In the genomic region with DNA sequence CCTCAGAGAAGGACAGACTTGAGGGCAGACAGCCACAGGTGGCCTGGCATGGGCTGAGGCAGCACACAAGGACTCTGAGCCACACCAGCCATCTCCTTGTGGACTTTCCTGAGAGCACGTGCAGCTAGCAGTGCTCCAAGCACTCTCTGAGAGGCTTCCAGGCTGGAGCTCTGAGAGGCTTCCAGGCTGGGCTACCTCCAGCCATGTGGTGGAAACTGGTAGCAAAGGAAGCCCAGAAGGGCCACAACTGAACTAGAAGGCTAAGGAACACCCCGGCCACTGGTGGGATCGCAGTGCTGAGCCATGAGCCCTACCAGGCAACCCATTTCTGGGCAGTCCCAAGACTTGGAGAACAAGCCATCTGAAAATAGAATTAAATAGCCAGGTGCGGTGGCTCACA, we compare ENCODE assay signal across 17 cellular contexts. TPM values are rescaled to one million over a fixed set of nuclear protein-coding genes. Genes with fewer than 3 reads are reported as not detected.
DNase-seq lines count a peak whose midpoint lies in the region; TF ChIP-seq lines count a peak whose summit lies in the region.
"Had no signal": no experiment of that assay in that cellular context is flagged by ENCODE, and none has a peak within 500 bp of the region (broad histone marks: within the 10 kb centered on the region; RNA-seq: fewer than 3 reads in every experiment).

No MANE protein-coding gene starts in this region.

- H3K4me1 ChIP-seq in HEK293 (ENCODE audit: control insufficient read depth, insufficient read depth, low read length) (peaks cover 7% of the 10 kb centered on the region), mucosa of rectum (ENCODE audit: control insufficient read depth in 2 of 2, insufficient read depth in 2 of 2, low read length in 2 of 2) (peaks cover 38 to 55% of the 10 kb centered on the region in 2 donors), transverse colon (peaks cover 27 to 64% (median 58%) of the 10 kb centered on the region in 4 donors)

- no peaks in the 10 kb centered on the region for H3K27me3 ChIP-seq in mucosa of rectum (ENCODE audit: control insufficient read depth in 2 of 2, insufficient read depth in 2 of 2, low read length in 2 of 2)
- no peaks in the 10 kb centered on the region for H3K27me3 ChIP-seq in transverse colon
- no peaks in the 10 kb centered on the region for H3K27me3 ChIP-seq in MG63

- no peaks in the 10 kb centered on the region for H3K9me3 ChIP-seq in HEK293 (ENCODE audit: control insufficient read depth, insufficient read depth, low read depth, low read length)
- no peaks in the 10 kb centered on the region for H3K9me3 ChIP-seq in mucosa of rectum (ENCODE audit: control insufficient read depth in 2 of 2, low read length in 2 of 2)
- H3K9me3 ChIP-seq in transverse colon: no peaks in the 10 kb centered on the region
- no peaks in the 10 kb centered on the region for H3K9me3 ChIP-seq in MG63

- peaks cover 46% of the 10 kb centered on the region for H3K36me3 Mint-ChIP-seq in dendritic cell treated with granulocyte-macrophage colony-stimulating factor and Interleukin-4, amounts not matched to agents 40 ng/mL and 50 ng/mL, for 4 days (ENCODE audit: low read depth)

- peak overlapping the region; percentile 6 for H3K27ac Mint-ChIP-seq in dendritic cell treated with granulocyte-macrophage colony-stimulating factor and Interleukin-4, amounts not matched to agents 40 ng/mL and 50 ng/mL, for 4 days

- TF ChIP-seq CTCF in HEK293 (tag by site-specific recombination; IDR thresholded peaks at IDR 0.05) (no peak), transverse colon (IDR thresholded peaks at IDR 0.05) (no peak)

- DNase-seq in transverse colon (no peak), globus pallidus (ENCODE audit: low spot score) (no peak), MG63 (no peak), putamen (ENCODE audit: low spot score) (no peak)
- DNase-seq in activated CD4-positive, CD25-positive, alpha-beta regulatory T cell treated with anti-CD3 and anti-CD28 coated beads, Interleukin-2, amount 50 U/mL, for 72 hours: no peak
- DNase-seq: ACHN, DND-41, KG1, NCI-H1436, NCI-H1930, NCI-H226, PC-9 had no signal

- intact Hi-C loops in dendritic cell treated with granulocyte-macrophage colony-stimulating factor and Interleukin-4, amounts not matched to agents 40 ng/mL and 50 ng/mL, for 4 days (cut with micrococcal nuclease): loop anchor here (2.0 kb wide), 1 partner anchor 41 kb away; no protein-coding TSS in a partner anchor
- intact Hi-C loops in transverse colon (cut with DNase I; ENCODE audit: low total_unique reads): no loop called here

- no peak for TF ChIP-seq EP300 in transverse colon (IDR thresholded peaks at IDR 0.05; ENCODE audit: low read depth)

- peaks cover 81% of the 10 kb centered on the region for H3K4me1 Mint-ChIP-seq in dendritic cell treated with granulocyte-macrophage colony-stimulating factor and Interleukin-4, amounts not matched to agents 40 ng/mL and 50 ng/mL, for 4 days (ENCODE audit: low read depth)

- no peak overlapping the region for H3K4me3 Mint-ChIP-seq in dendritic cell treated with granulocyte-macrophage colony-stimulating factor and Interleukin-4, amounts not matched to agents 40 ng/mL and 50 ng/mL, for 4 days

- 87% methylated on average over 4 of the region's 4 CpGs; no CpG with 5 or more reads in 1 of the 2 donors for WGBS in transverse colon (ENCODE audit: low coverage in 1 of 2), 2 donors

- H3K9me3 Mint-ChIP-seq in dendritic cell treated with granulocyte-macrophage colony-stimulating factor and Interleukin-4, amounts not matched to agents 40 ng/mL and 50 ng/mL, for 4 days: no peaks in the 10 kb centered on the region

- peak overlapping the region in 1 of 2 donors; percentile 9 for H3K9ac ChIP-seq in mucosa of rectum (ENCODE audit: low read depth in 1 of 2, low read length in 2 of 2)

- POLR2A ChIA-PET in HEK293 (lab: Yijun Ruan, JAX): no interaction called here

- H3K27ac ChIP-seq in HEK293 (ENCODE audit: extremely low read depth, low read depth, low read length): no peak overlapping the region
- peak overlapping the region; percentile 38 to 52 for H3K27ac ChIP-seq in mucosa of rectum (ENCODE audit: low read depth in 2 of 2, low read length in 2 of 2)
- peak overlapping the region; percentile 47 to 76 (median 60) for H3K27ac ChIP-seq in transverse colon
- H3K27ac ChIP-seq: PC-9, RWPE1 had no signal

- peaks cover 0 to 5% of the 10 kb centered on the region in 2 experiments; a peak in 1 of 3 replicates for H3K36me3 ChIP-seq in HEK293 (ENCODE audit: control insufficient read depth in 2 of 2, insufficient read depth in 1 of 2, low read length in 2 of 2)
- peaks cover 0 to 3% of the 10 kb centered on the region in 2 donors for H3K36me3 ChIP-seq in mucosa of rectum (ENCODE audit: control insufficient read depth in 2 of 2, insufficient read depth in 2 of 2, low read length in 2 of 2)
- no peaks in the 10 kb centered on the region for H3K36me3 ChIP-seq in transverse colon
- H3K36me3 ChIP-seq in MG63: no peaks in the 10 kb centered on the region

- CTCF ChIA-PET in HEK293 (lab: Yijun Ruan, JAX): no interaction called here

- in situ Hi-C loops in transverse colon (cut with MboI; ENCODE audit: low pct_ligation_motif_present in 1 of 4, low pct_unique_long_range_greater_than_20kb in 1 of 4, low sequenced_read_pairs in 3 of 4): no loop called here

- H3K4me3 ChIP-seq in HEK293 (ENCODE audit: low read depth, low read length): no peak overlapping the region
- H3K4me3 ChIP-seq in mucosa of rectum (ENCODE audit: low read length in 2 of 2): no peak overlapping the region
- no peak overlapping the region for H3K4me3 ChIP-seq in transverse colon
- no peak overlapping the region for H3K4me3 ChIP-seq in MG63
- H3K4me3 ChIP-seq: PC-9 had no signal

- H3K27me3 Mint-ChIP-seq in dendritic cell treated with granulocyte-macrophage colony-stimulating factor and Interleukin-4, amounts not matched to agents 40 ng/mL and 50 ng/mL, for 4 days: no peaks in the 10 kb centered on the region

- TF ChIP-seq POLR2A in transverse colon (IDR thresholded peaks at IDR 0.05): no peak

TF ChIP-seq in HEK293, 187 proteins besides CTCF, POLR2A, EP300 and RAD21:
- TF ChIP-seq, protein P1, sequence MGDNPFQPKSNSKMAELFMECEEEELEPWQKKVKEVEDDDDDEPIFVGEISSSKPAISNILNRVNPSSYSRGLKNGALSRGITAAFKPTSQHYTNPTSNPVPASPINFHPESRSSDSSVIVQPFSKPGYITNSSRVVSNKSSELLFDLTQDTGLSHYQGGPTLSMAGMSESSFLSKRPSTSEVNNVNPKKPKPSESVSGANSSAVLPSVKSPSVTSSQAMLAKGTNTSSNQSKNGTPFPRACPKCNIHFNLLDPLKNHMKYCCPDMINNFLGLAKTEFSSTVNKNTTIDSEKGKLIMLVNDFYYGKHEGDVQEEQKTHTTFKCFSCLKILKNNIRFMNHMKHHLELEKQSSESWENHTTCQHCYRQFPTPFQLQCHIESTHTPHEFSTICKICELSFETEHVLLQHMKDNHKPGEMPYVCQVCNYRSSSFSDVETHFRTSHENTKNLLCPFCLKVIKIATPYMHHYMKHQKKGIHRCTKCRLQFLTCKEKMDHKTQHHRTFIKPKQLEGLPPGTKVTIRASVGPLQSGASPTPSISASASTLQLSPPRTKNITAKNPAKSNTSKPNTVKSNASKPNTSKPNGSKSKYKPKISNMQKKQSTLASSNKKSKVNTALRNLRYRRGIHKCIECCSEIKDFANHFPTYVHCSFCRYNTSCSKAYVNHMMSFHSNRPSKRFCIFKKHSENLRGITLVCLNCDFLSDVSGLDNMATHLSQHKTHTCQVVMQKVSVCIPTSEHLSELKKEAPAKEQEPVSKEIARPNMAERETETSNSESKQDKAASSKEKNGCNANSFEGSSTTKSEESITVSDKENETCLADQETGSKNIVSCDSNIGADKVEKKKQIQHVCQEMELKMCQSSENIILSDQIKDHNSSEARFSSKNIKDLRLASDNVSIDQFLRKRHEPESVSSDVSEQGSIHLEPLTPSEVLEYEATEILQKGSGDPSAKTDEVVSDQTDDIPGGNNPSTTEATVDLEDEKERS (tag by site-specific recombination; IDR thresholded peaks at IDR 0.05): no peak
- 0 out of 2 replicates have a peak, but pooled peaks have one; percentile 17 for TF ChIP-seq SCRT2 (tag by site-specific recombination; IDR thresholded peaks at IDR 0.05)

RNA-seq across cellular contexts. Expression of a gene that starts 39.5 kb away (rescaled TPM):
- total RNA-seq in transverse colon: 10 to 100 TPM; 11.3 to 38.1 (median 19.9) TPM
- not detected in 2 replicates for total RNA-seq in MG63 (2014; rRNA removed; shearing (Covaris generic); ENCODE audit: low replicate concordance)
- total RNA-seq: HepG2, PC-9 had no signal

Comparison
In these comparisons a context has a peak if more than half of its experiments do, and no peak if none do; other contexts are left out.
1. RNA of a gene that starts 39.5 kb away (total RNA-seq): 11.3 to 38.1 TPM in transverse colon; not detected in MG63; every median in the first group is over 10 times any median in the second.